ENCODE assay signal across 33 cellular contexts in the genomic region with DNA sequence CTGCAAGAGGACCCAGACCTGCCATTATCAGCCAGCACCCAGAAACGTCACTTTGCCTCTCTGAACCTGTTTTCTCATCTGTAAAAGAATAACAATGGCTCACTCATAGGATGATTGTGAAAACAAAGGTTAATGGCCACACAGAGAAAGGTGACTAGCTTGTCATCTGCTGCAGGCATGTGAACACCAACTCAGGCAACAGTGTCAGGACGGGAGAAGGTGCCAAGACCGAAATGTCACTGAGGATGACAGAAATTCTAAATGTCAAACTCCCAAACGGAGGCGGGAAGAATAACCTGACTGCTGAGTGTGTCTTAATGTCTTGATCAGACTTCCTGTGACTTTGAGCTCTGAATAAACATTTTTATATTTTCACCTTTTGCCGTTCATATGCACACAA. TPM values are rescaled to one million over a fixed set of nuclear protein-coding genes. Genes with fewer than 3 reads are reported as not detected.
"Had no signal": no experiment of that assay in that cellular context is flagged by ENCODE, and none has a peak within 500 bp of the region (broad histone marks: within the 10 kb centered on the region; RNA-seq: fewer than 3 reads in every experiment).

No MANE protein-coding gene starts in this region.

- H3K9me3 Mint-ChIP-seq: activated CD4-positive, alpha-beta memory T cell treated with anti-CD3 and anti-CD28 coated beads, Interleukin-2, amount 10 ng/mL, durations not matched to agents 7 days and 5 days; activated CD4-positive, alpha-beta T cell treated with anti-CD3 and anti-CD28 coated beads, Interleukin-2, amount 10 ng/mL, durations not matched to agents 24 days and 14 days; activated naive CD4-positive, alpha-beta T cell treated with anti-CD3 and anti-CD28 coated beads, Interleukin-2, amount 10 ng/mL, durations not matched to agents 7 days and 5 days; activated naive CD4-positive, alpha-beta T cell treated with anti-CD3 and anti-CD28 coated beads, Interleukin-2, amount 50 U/mL, for 72 hours; activated naive CD8-positive, alpha-beta T cell treated with anti-CD3 and anti-CD28 coated beads, Interleukin-2, amount 10 ng/mL, durations not matched to agents 7 days and 5 days; activated T-cell treated with anti-CD3 and anti-CD28 coated beads, Interleukin-2, amount 50 U/mL, for 24 hours; activated T-cell treated with anti-CD3 and anti-CD28 coated beads, Interleukin-2, amount 50 U/mL, for 72 hours; T-helper 2 cell treated with Interferon-gamma antibody and Interleukin-4, amounts not matched to agents 5 μg/mL and 100 μg/mL, for 36 hours had no signal

- H3K4me1 ChIP-seq: ascending aorta, breast epithelium, esophagus muscularis mucosa, foreskin keratinocyte, gastrocnemius medialis had no signal

- H3K4me3 ChIP-seq: ascending aorta, breast epithelium, cardiac muscle cell, coronary artery, dorsolateral prefrontal cortex, esophagus muscularis mucosa, gastrocnemius medialis had no signal

- H3K27me3 Mint-ChIP-seq: activated CD4-positive, alpha-beta T cell treated with anti-CD3 and anti-CD28 coated beads for 36 hours; dendritic cell treated with granulocyte-macrophage colony-stimulating factor and Interleukin-4, amounts not matched to agents 40 ng/mL and 50 ng/mL, for 4 days had no signal

- H3K4me1 Mint-ChIP-seq: activated CD4-positive, alpha-beta memory T cell treated with anti-CD3 and anti-CD28 coated beads, Interleukin-2, amount 10 ng/mL, durations not matched to agents 7 days and 5 days; activated CD4-positive, alpha-beta T cell treated with anti-CD3 and anti-CD28 coated beads for 36 hours; activated CD4-positive, alpha-beta T cell treated with anti-CD3 and anti-CD28 coated beads, Interleukin-2, amount 10 ng/mL, durations not matched to agents 24 days and 14 days; activated naive CD4-positive, alpha-beta T cell treated with anti-CD3 and anti-CD28 coated beads, Interleukin-2, amount 10 ng/mL, durations not matched to agents 7 days and 5 days; activated naive CD8-positive, alpha-beta T cell treated with anti-CD3 and anti-CD28 coated beads, Interleukin-2, amount 10 ng/mL, durations not matched to agents 7 days and 5 days; brain; T-helper 17 cell had no signal

- ATAC-seq: activated CD4-positive, alpha-beta T cell treated with anti-CD3 and anti-CD28 coated beads for 36 hours; activated naive CD4-positive, alpha-beta T cell treated with anti-CD3 and anti-CD28 coated beads, Interleukin-2, amount 50 U/mL, for 72 hours; activated T-cell treated with anti-CD3 and anti-CD28 coated beads, Interleukin-2, amount 50 U/mL, for 72 hours; foreskin keratinocyte; gastrocnemius medialis; T-helper 17 cell had no signal

- H3K27ac Mint-ChIP-seq: activated CD4-positive, alpha-beta memory T cell treated with anti-CD3 and anti-CD28 coated beads, Interleukin-2, amount 10 ng/mL, durations not matched to agents 7 days and 5 days; activated CD4-positive, alpha-beta T cell treated with anti-CD3 and anti-CD28 coated beads for 36 hours; activated CD4-positive, alpha-beta T cell treated with anti-CD3 and anti-CD28 coated beads, Interleukin-2, amount 10 ng/mL, durations not matched to agents 24 days and 14 days; activated naive CD4-positive, alpha-beta T cell treated with anti-CD3 and anti-CD28 coated beads, Interleukin-2, amount 10 ng/mL, durations not matched to agents 7 days and 5 days; activated naive CD4-positive, alpha-beta T cell treated with anti-CD3 and anti-CD28 coated beads, Interleukin-2, amount 50 U/mL, for 72 hours; activated naive CD8-positive, alpha-beta T cell treated with anti-CD3 and anti-CD28 coated beads, Interleukin-2, amount 10 ng/mL, durations not matched to agents 7 days and 5 days; activated T-cell treated with anti-CD3 and anti-CD28 coated beads, Interleukin-2, amount 50 U/mL, for 24 hours; activated T-cell treated with anti-CD3 and anti-CD28 coated beads, Interleukin-2, amount 50 U/mL, for 72 hours; brain; dendritic cell treated with granulocyte-macrophage colony-stimulating factor and Interleukin-4, amounts not matched to agents 40 ng/mL and 50 ng/mL, for 4 days; T-helper 17 cell; T-helper 2 cell treated with Interferon-gamma antibody and Interleukin-4, amounts not matched to agents 5 μg/mL and 100 μg/mL, for 36 hours had no signal

- H3K27me3 ChIP-seq: ascending aorta, breast epithelium, cardiac muscle cell, foreskin keratinocyte had no signal

- H3K4me3 Mint-ChIP-seq: activated CD4-positive, alpha-beta memory T cell treated with anti-CD3 and anti-CD28 coated beads, Interleukin-2, amount 10 ng/mL, durations not matched to agents 7 days and 5 days; activated CD4-positive, alpha-beta T cell treated with anti-CD3 and anti-CD28 coated beads for 36 hours; activated CD4-positive, alpha-beta T cell treated with anti-CD3 and anti-CD28 coated beads, Interleukin-2, amount 10 ng/mL, durations not matched to agents 24 days and 14 days; activated naive CD4-positive, alpha-beta T cell treated with anti-CD3 and anti-CD28 coated beads, Interleukin-2, amount 10 ng/mL, durations not matched to agents 7 days and 5 days; activated naive CD8-positive, alpha-beta T cell treated with anti-CD3 and anti-CD28 coated beads, Interleukin-2, amount 10 ng/mL, durations not matched to agents 7 days and 5 days; activated T-cell treated with anti-CD3 and anti-CD28 coated beads, Interleukin-2, amount 50 U/mL, for 24 hours; activated T-cell treated with anti-CD3 and anti-CD28 coated beads, Interleukin-2, amount 50 U/mL, for 72 hours; brain; dendritic cell treated with granulocyte-macrophage colony-stimulating factor and Interleukin-4, amounts not matched to agents 40 ng/mL and 50 ng/mL, for 4 days; T-helper 17 cell; T-helper 2 cell treated with Interferon-gamma antibody and Interleukin-4, amounts not matched to agents 5 μg/mL and 100 μg/mL, for 36 hours had no signal

- H3K27ac ChIP-seq: ascending aorta, breast epithelium, cardiac muscle cell, coronary artery, dorsolateral prefrontal cortex, esophagus muscularis mucosa, foreskin keratinocyte, gastrocnemius medialis had no signal

- DNase-seq: activated CD4-positive, alpha-beta memory T cell treated with anti-CD3 and anti-CD28 coated beads, Interleukin-2, amount 10 ng/mL, durations not matched to agents 7 days and 5 days; activated CD4-positive, alpha-beta T cell treated with anti-CD3 and anti-CD28 coated beads for 36 hours; activated CD4-positive, alpha-beta T cell treated with anti-CD3 and anti-CD28 coated beads, Interleukin-2, amount 10 ng/mL, durations not matched to agents 24 days and 14 days; activated CD4-positive, CD25-positive, alpha-beta regulatory T cell; activated CD4-positive, CD25-positive, alpha-beta regulatory T cell treated with anti-CD3 and anti-CD28 coated beads, Interleukin-2, amount 50 U/mL, for 72 hours; activated CD8-positive, alpha-beta memory T cell treated with anti-CD3 and anti-CD28 coated beads, Interleukin-2, amount 50 U/mL, for 48 hours; activated gamma-delta T cell; activated naive CD4-positive, alpha-beta T cell; activated naive CD4-positive, alpha-beta T cell treated with anti-CD3 and anti-CD28 coated beads, Interleukin-2, amount 10 ng/mL, durations not matched to agents 7 days and 5 days; activated naive CD8-positive, alpha-beta T cell treated with anti-CD3 and anti-CD28 coated beads, Interleukin-2, amount 10 ng/mL, durations not matched to agents 7 days and 5 days; activated T-cell treated with anti-CD3 and anti-CD28 coated beads for 4 hours; activated T-cell treated with anti-CD3 and anti-CD28 coated beads, Interleukin-2, amount 50 U/mL, for 24 hours; activated T-cell treated with anti-CD3 and anti-CD28 coated beads, Interleukin-2, amount 50 U/mL, for 72 hours; central memory CD4-positive, alpha-beta T cell; cerebellar nuclear complex; dorsolateral prefrontal cortex; effector memory CD4-positive, alpha-beta T cell; erythroblast; foreskin keratinocyte; gastrocnemius medialis; glutamatergic neuron; T-helper 1 cell; T-helper 17 cell; T1000 had no signal

- H3K36me3 ChIP-seq: ascending aorta, breast epithelium, cardiac muscle cell, esophagus muscularis mucosa, gastrocnemius medialis had no signal

- H3K36me3 Mint-ChIP-seq: activated naive CD4-positive, alpha-beta T cell treated with anti-CD3 and anti-CD28 coated beads, Interleukin-2, amount 10 ng/mL, durations not matched to agents 7 days and 5 days; activated naive CD4-positive, alpha-beta T cell treated with anti-CD3 and anti-CD28 coated beads, Interleukin-2, amount 50 U/mL, for 72 hours; activated naive CD8-positive, alpha-beta T cell treated with anti-CD3 and anti-CD28 coated beads, Interleukin-2, amount 10 ng/mL, durations not matched to agents 7 days and 5 days; brain had no signal

- H3K9me3 ChIP-seq: ascending aorta, gastrocnemius medialis had no signal

RNA-seq across cellular contexts. Expression of gene PADI4, which starts 10.3 kb away (rescaled TPM):
- total RNA-seq: activated CD4-positive, alpha-beta memory T cell treated with anti-CD3 and anti-CD28 coated beads, Interleukin-2, amount 10 ng/mL, durations not matched to agents 7 days and 5 days; ascending aorta; cardiac muscle cell; foreskin keratinocyte; gastrocnemius medialis had no signal
- polyA plus RNA-seq: cardiac muscle cell had no signal

RNA-seq across cellular contexts. Expression of gene PADI6, which starts 53.7 kb away (rescaled TPM):
- total RNA-seq: activated CD4-positive, alpha-beta T cell treated with anti-CD3 and anti-CD28 coated beads for 36 hours; activated CD4-positive, alpha-beta T cell treated with anti-CD3 and anti-CD28 coated beads, Interleukin-2, amount 10 ng/mL, durations not matched to agents 24 days and 14 days; activated naive CD4-positive, alpha-beta T cell treated with anti-CD3 and anti-CD28 coated beads, Interleukin-2, amount 50 U/mL, for 72 hours; activated naive CD8-positive, alpha-beta T cell treated with anti-CD3 and anti-CD28 coated beads, Interleukin-2, amount 10 ng/mL, durations not matched to agents 7 days and 5 days; activated T-cell treated with anti-CD3 and anti-CD28 coated beads, Interleukin-2, amount 50 U/mL, for 72 hours; ascending aorta; breast epithelium; cardiac muscle cell; dorsolateral prefrontal cortex; esophagus muscularis mucosa; foreskin keratinocyte; gastrocnemius medialis had no signal
- polyA plus RNA-seq: cardiac muscle cell, foreskin keratinocyte had no signal
